18 cellular contexts compared by ENCODE assay signal in genomic region chr9:134251296-134251695, GRCh38.
A peak's percentile ranks its signal among the peaks of the same experiment; 100 is the strongest.
DNase-seq lines count a peak whose midpoint lies in the region; ATAC-seq and TF ChIP-seq lines count a peak whose summit lies in the region.
"Had no signal": no experiment of that assay in that cellular context is flagged by ENCODE, and none has a peak within 500 bp of the region (broad histone marks: within the 10 kb centered on the region; RNA-seq: fewer than 3 reads in every experiment).

No MANE protein-coding gene starts in this region.

- H3K36me3 Mint-ChIP-seq in brain (no peaks in the 10 kb centered on the region), Caco-2 (ENCODE audit: insufficient read depth, unreplicated experiment) (no peaks in the 10 kb centered on the region)
- H3K36me3 Mint-ChIP-seq in activated T-cell treated with anti-CD3 and anti-CD28 coated beads, Interleukin-2, amount 50 U/mL, for 4 hours (ENCODE audit: insufficient read depth): peaks cover 3% of the 10 kb centered on the region
- H3K36me3 Mint-ChIP-seq: CD8-positive, alpha-beta T cell had no signal

- CTCF ChIA-PET in Caco-2 (lab: Charles Lee): no interaction called here

- DNase-seq in Right ventricle myocardium inferior (ENCODE audit: missing footprints): peak; percentile 26
- DNase-seq in cardiac septum (ENCODE audit: low spot score): no peak
- DNase-seq in H7: peak; percentile 66
- peak; percentile 45 for DNase-seq in retina
- DNase-seq in Caco-2: no peak
- DNase-seq in activated T-cell treated with anti-CD3 and anti-CD28 coated beads, Interleukin-2, amount 50 U/mL, for 4 hours: no peak
- DNase-seq: CD4-positive, CD25-positive, alpha-beta regulatory T cell; CD8-positive, alpha-beta T cell; DMS 273 treated with DMSO at 0.1 percent for 48 hours; DMS79; EL; GDM1; HCEC 1CT had no signal

- peaks cover 15 to 25% (median 25%) of the 10 kb centered on the region in 5 experiments for H3K9me3 Mint-ChIP-seq in brain
- peaks cover 10% of the 10 kb centered on the region for H3K9me3 Mint-ChIP-seq in Caco-2 (ENCODE audit: unreplicated experiment)
- H3K9me3 Mint-ChIP-seq in activated T-cell treated with anti-CD3 and anti-CD28 coated beads, Interleukin-2, amount 50 U/mL, for 4 hours: peaks cover 11% of the 10 kb centered on the region

- peaks cover 17% of the 10 kb centered on the region for H3K27me3 Mint-ChIP-seq in brain
- peaks cover 3% of the 10 kb centered on the region for H3K27me3 Mint-ChIP-seq in Caco-2 (ENCODE audit: insufficient read depth, unreplicated experiment)
- H3K27me3 Mint-ChIP-seq in activated T-cell treated with anti-CD3 and anti-CD28 coated beads, Interleukin-2, amount 50 U/mL, for 4 hours (ENCODE audit: low read depth): no peaks in the 10 kb centered on the region
- H3K27me3 Mint-ChIP-seq: CD4-positive, CD25-positive, alpha-beta regulatory T cell had no signal

- POLR2A ChIA-PET in Caco-2 (lab: Charles Lee): no interaction called here

- no peaks in the 10 kb centered on the region for H3K27me3 ChIP-seq in H7 (ENCODE audit: control insufficient read depth, insufficient read depth, low read length)
- no peaks in the 10 kb centered on the region for H3K27me3 ChIP-seq in Caco-2 (replicated peaks; ENCODE audit: control insufficient read depth, insufficient read depth, low read length)
- H3K27me3 ChIP-seq: BLaER1 had no signal

- H3K4me3 ChIP-seq in H7 (ENCODE audit: insufficient read depth, low read depth, low read length) (no peak overlapping the region), Caco-2 (ENCODE audit: low read depth, low read length) (no peak overlapping the region)
- H3K4me3 ChIP-seq: BLaER1, GM12878, GM23338 had no signal

- H3K4me3 Mint-ChIP-seq in brain (peak overlapping the region in 1 of 5 experiments; percentile 39), Caco-2 (ENCODE audit: unreplicated experiment) (no peak overlapping the region)
- H3K4me3 Mint-ChIP-seq in activated T-cell treated with anti-CD3 and anti-CD28 coated beads, Interleukin-2, amount 50 U/mL, for 4 hours: no peak overlapping the region
- H3K4me3 Mint-ChIP-seq: B cell; CD4-positive, CD25-positive, alpha-beta regulatory T cell; CD8-positive, alpha-beta T cell; GM23338 had no signal

- H3K4me1 Mint-ChIP-seq in brain (peaks cover 38% of the 10 kb centered on the region), Caco-2 (ENCODE audit: low read depth, unreplicated experiment) (no peaks in the 10 kb centered on the region)
- no peaks in the 10 kb centered on the region for H3K4me1 Mint-ChIP-seq in activated T-cell treated with anti-CD3 and anti-CD28 coated beads, Interleukin-2, amount 50 U/mL, for 4 hours (ENCODE audit: low read depth)

- H3K27ac Mint-ChIP-seq in brain (peak overlapping the region in 4 of 5 experiments; percentile 87 to 94 (median 88)), Caco-2 (ENCODE audit: unreplicated experiment) (no peak overlapping the region)
- H3K27ac Mint-ChIP-seq: CD4-positive, CD25-positive, alpha-beta regulatory T cell; CD8-positive, alpha-beta T cell; GM23338 had no signal

- H3K36me3 ChIP-seq in H7 (replicated peaks; ENCODE audit: control insufficient read depth, insufficient read depth, low read length): no peaks in the 10 kb centered on the region
- H3K36me3 ChIP-seq in Caco-2 (ENCODE audit: control insufficient read depth, insufficient read depth, low read length): no peaks in the 10 kb centered on the region
- H3K36me3 ChIP-seq: BLaER1 had no signal

- no peak for TF ChIP-seq CTCF in brain (conservative IDR thresholded peaks at IDR 0.05)
- TF ChIP-seq CTCF in Caco-2 (IDR thresholded peaks at IDR 0.05; ENCODE audit: insufficient read depth in 1 of 2, low read depth in 1 of 2, low read length in 1 of 2, severe bottlenecking in 1 of 2, unreplicated experiment in 1 of 2): no peak

- no peak for ATAC-seq in Right ventricle myocardium inferior
- no peak for ATAC-seq in activated T-cell treated with anti-CD3 and anti-CD28 coated beads, Interleukin-2, amount 50 U/mL, for 4 hours
- ATAC-seq: CD8-positive, alpha-beta T cell; GM23338 had no signal

- H3K9me3 ChIP-seq in Caco-2: peaks cover 7% of the 10 kb centered on the region; the same call in 1 of the 2 replicates

- no TSS peak for BruUV-seq in Caco-2 (replicated peaks; lab: Mats Ljungman, UMichigan)

- intact Hi-C loops in Right ventricle myocardium inferior (cut with DNase I): no loop called here
- intact Hi-C loops in cardiac septum (cut with DNase I): no loop called here
- intact Hi-C loops in Caco-2 (cut with micrococcal nuclease; ENCODE audit: unreplicated experiment): no loop called here

- H3K4me1 ChIP-seq in Caco-2: no peaks in the 10 kb centered on the region

Comparison
In these comparisons a context has a peak if more than half of its experiments do, and no peak if none do; other contexts are left out.
1. DNase-seq: peak in Right ventricle myocardium inferior (single experiment), H7 (single experiment) and retina (single experiment); none in cardiac septum (single experiment), Caco-2 (0 of 2) and activated T-cell treated with anti-CD3 and anti-CD28 coated beads, Interleukin-2, amount 50 U/mL, for 4 hours (single experiment).